10 cellular contexts compared by ENCODE assay signal in the genomic region with DNA sequence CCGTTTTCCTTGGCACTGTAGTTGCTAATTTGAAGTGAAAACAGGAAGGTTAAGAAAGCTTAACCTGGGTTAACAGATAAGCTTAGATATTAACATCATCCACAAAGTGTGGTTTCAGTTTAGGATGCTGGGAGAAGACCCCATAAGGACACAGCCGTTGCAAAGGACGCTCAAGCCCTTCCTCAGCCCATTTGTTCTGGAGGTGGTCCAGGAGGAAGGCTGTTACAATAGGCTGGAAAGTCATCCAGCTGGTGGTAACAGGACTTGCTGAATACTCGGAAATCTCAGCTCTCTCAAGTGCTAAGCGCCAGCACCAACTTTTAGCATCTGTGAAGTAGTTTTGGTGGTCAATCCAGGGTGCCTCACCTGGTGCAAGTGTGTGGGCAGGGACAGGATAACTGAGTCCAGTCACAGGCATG. TPM values are rescaled to one million over a fixed set of nuclear protein-coding genes. Genes with fewer than 3 reads are reported as not detected.
DNase-seq lines count a peak whose midpoint lies in the region; ATAC-seq, FAIRE-seq and TF ChIP-seq lines count a peak whose summit lies in the region.
"Had no signal": no experiment of that assay in that cellular context is flagged by ENCODE, and none has a peak within 500 bp of the region (broad histone marks: within the 10 kb centered on the region; RNA-seq: fewer than 3 reads in every experiment).

No MANE protein-coding gene starts in this region.

- no peak for ATAC-seq in psoas muscle
- no peak for ATAC-seq in HG02610 (IDR thresholded peaks at IDR 0.05; ENCODE audit: unreplicated experiment)

- H3K4me1 ChIP-seq in OCI-LY7 (ENCODE audit: insufficient read depth, low read length, poor library complexity, severe bottlenecking) (peaks cover 28% of the 10 kb centered on the region), endothelial cell of umbilical vein (ENCODE audit: control insufficient read depth, extremely low read depth, insufficient read depth, low read length) (peaks cover 46% of the 10 kb centered on the region), psoas muscle (peaks cover 18% of the 10 kb centered on the region)

- 14 to 21% (median 17%) methylated on average over 5 of the region's 5 CpGs for WGBS in psoas muscle, 3 donors

- no peaks in the 10 kb centered on the region for H4K20me1 ChIP-seq in OCI-LY7 (ENCODE audit: insufficient read depth, low read length)
- no peaks in the 10 kb centered on the region for H4K20me1 ChIP-seq in endothelial cell of umbilical vein (replicated peaks; ENCODE audit: control insufficient read depth, extremely low read depth, insufficient read depth, low read length)

- BruUV-seq in OCI-LY7 (replicated peaks; lab: Mats Ljungman, UMichigan) = no TSS peak
- TSS peak; percentile 14 for BruUV-seq in endothelial cell of umbilical vein (replicated peaks; lab: Mats Ljungman, UMichigan)

- dilution Hi-C loops in endothelial cell of umbilical vein (cut with MboI; ENCODE audit: extremely low pct_ligation_motif_present, low sequenced_read_pairs) = no loop called here

- DNase-seq in OCI-LY7 (ENCODE audit: low spot score) (no peak), endothelial cell of umbilical vein (ENCODE audit: low read depth, low spot score) (peak; percentile 81), psoas muscle (no peak), dedifferentiated amniotic fluid mesenchymal stem cell (ENCODE audit: extremely low spot score) (no peak), posterior vena cava (ENCODE audit: low spot score) (no peak), kidney glomerular epithelial cell (lab: John Stamatoyannopoulos, UW) (no peak)
- DNase-seq: kidney, NCI-H1436 treated with DMSO at 0.1 percent for 48 hours had no signal

- FAIRE-seq in endothelial cell of umbilical vein (lab: Jason Lieb, UNC) = peak; percentile 72
- FAIRE-seq: kidney had no signal

- no peaks in the 10 kb centered on the region for H3K9me3 ChIP-seq in OCI-LY7 (ENCODE audit: low read length)
- H3K9me3 ChIP-seq in endothelial cell of umbilical vein (replicated peaks; ENCODE audit: control insufficient read depth, insufficient read depth, low read length) = no peaks in the 10 kb centered on the region
- H3K9me3 ChIP-seq in psoas muscle = peaks cover 4% of the 10 kb centered on the region

- H3K27me3 ChIP-seq in endothelial cell of umbilical vein (ENCODE audit: control insufficient read depth in 2 of 2, insufficient read depth in 2 of 2, low read length in 2 of 2) (no peaks in the 10 kb centered on the region), psoas muscle (ENCODE audit: insufficient read depth in 3 of 3, low read length in 2 of 3) (peaks cover 0 to 11% (median 0%) of the 10 kb centered on the region in 3 donors)

- CTCF ChIA-PET in OCI-LY7 (lab: Charles Lee; ENCODE audit: unreplicated experiment) = interaction anchor here (0.6 kb wide), 1 partner anchor 247 kb away, joined by 6 read pairs; no protein-coding TSS in a partner anchor
- CTCF ChIA-PET in endothelial cell of umbilical vein (lab: Charles Lee) = interaction anchor here (1.0 to 2.4 kb wide), 4 partner anchors 8 to 55 kb away, joined by 3 to 17 read pairs (median 6); no protein-coding TSS in a partner anchor

- no peak for TF ChIP-seq POLR2A in endothelial cell of umbilical vein (IDR thresholded peaks at IDR 0.05; ENCODE audit: low read depth, low read length)

- no peaks in the 10 kb centered on the region for H3K9me1 ChIP-seq in endothelial cell of umbilical vein (replicated peaks; ENCODE audit: control insufficient read depth, extremely low read depth, insufficient read depth, low read length)

- peak overlapping the region; percentile 19; the same call in 1 of the 2 replicates for H3K4me3 ChIP-seq in GM08714 (ENCODE audit: low read length)
- H3K4me3 ChIP-seq in OCI-LY7 (ENCODE audit: low read depth, low read length, poor library complexity, severe bottlenecking) = peak overlapping the region; percentile 24
- H3K4me3 ChIP-seq in endothelial cell of umbilical vein (replicated peaks in 1 of 3; ENCODE audit: insufficient read depth in 1 of 3, low read depth in 1 of 3, low read length in 3 of 3) = peak overlapping the region in 1 of 3 experiments; percentile 55
- H3K4me3 ChIP-seq in psoas muscle = no peak overlapping the region

- intact Hi-C loops in OCI-LY7 (cut with micrococcal nuclease; ENCODE audit: unreplicated experiment) = no loop called here
- intact Hi-C loops in endothelial cell of umbilical vein (cut with micrococcal nuclease) = loop anchor here (1.0 kb wide), 1 partner anchor 39 kb away; no protein-coding TSS in a partner anchor
- intact Hi-C loops in psoas muscle (cut with DNase I) = no loop called here
- intact Hi-C loops in posterior vena cava (cut with DNase I) = no loop called here

- H3K4me2 ChIP-seq in OCI-LY7 (ENCODE audit: low read length) (peak overlapping the region; percentile 48), endothelial cell of umbilical vein (ENCODE audit: insufficient read depth, low read length) (peak overlapping the region; percentile 97)

- H2AFZ ChIP-seq in OCI-LY7 (ENCODE audit: low read length) = peak overlapping the region; percentile 21; the same call in 1 of the 2 replicates
- H2AFZ ChIP-seq in endothelial cell of umbilical vein (ENCODE audit: low read depth, low read length) = no peak overlapping the region

- H3K27ac ChIP-seq in OCI-LY7 (ENCODE audit: low read depth, low read length, poor library complexity, severe bottlenecking) = peak overlapping the region; percentile 22
- H3K27ac ChIP-seq in endothelial cell of umbilical vein (ENCODE audit: insufficient read depth, low read depth, low read length) = peak overlapping the region; percentile 93
- H3K27ac ChIP-seq in psoas muscle = peak overlapping the region; percentile 33

- TF ChIP-seq CTCF in OCI-LY7 (conservative IDR thresholded peaks at IDR 0.05; ENCODE audit: low read length) (no peak), endothelial cell of umbilical vein (IDR thresholded peaks at IDR 0.05; ENCODE audit: extremely low read depth in 1 of 2, insufficient read depth in 1 of 2, low read depth in 1 of 2, low read length in 2 of 2) (no peak), psoas muscle (IDR thresholded peaks at IDR 0.05) (no peak)

- H3K79me2 ChIP-seq in OCI-LY7 (ENCODE audit: insufficient read depth, low read depth, low read length) (no peaks in the 10 kb centered on the region; the same call in 1 of the 2 replicates), endothelial cell of umbilical vein (ENCODE audit: control insufficient read depth, insufficient read depth, low read length) (peaks cover 8% of the 10 kb centered on the region)

- H3K9me2 ChIP-seq in OCI-LY7 (ENCODE audit: insufficient read depth, low read length) = no peaks in the 10 kb centered on the region

- H3K36me3 ChIP-seq in OCI-LY7 (ENCODE audit: insufficient read depth, low read length) (no peaks in the 10 kb centered on the region), endothelial cell of umbilical vein (ENCODE audit: control insufficient read depth in 2 of 2, extremely low read depth in 1 of 2, insufficient read depth in 2 of 2, low read length in 2 of 2) (no peaks in the 10 kb centered on the region), psoas muscle (ENCODE audit: insufficient read depth in 1 of 2, low read depth in 1 of 2) (no peaks in the 10 kb centered on the region)

- peak overlapping the region; percentile 65 for H3K9ac ChIP-seq in endothelial cell of umbilical vein (replicated peaks; ENCODE audit: extremely low read depth, insufficient read depth, low read length)

- POLR2A ChIA-PET in OCI-LY7 (lab: Charles Lee) = interaction anchor here (0.9 to 1.4 kb wide), 3 partner anchors 11 to 14 kb away, joined by 3 to 6 read pairs (median 5); no protein-coding TSS in a partner anchor
- POLR2A ChIA-PET in endothelial cell of umbilical vein (lab: Charles Lee) = interaction anchor here (1.2 kb wide), 1 partner anchor 11 kb away, joined by 4 read pairs; no protein-coding TSS in a partner anchor

TF ChIP-seq in endothelial cell of umbilical vein, 7 proteins besides CTCF, POLR2A, EP300 and RAD21:
- TF ChIP-seq MAX (IDR thresholded peaks at IDR 0.05; ENCODE audit: insufficient read depth, insufficient read length) (no peak), POLR2AphosphoS5 (IDR thresholded peaks at IDR 0.05; ENCODE audit: insufficient read depth, low read depth, low read length) (peak; percentile 18), GATA2 (IDR thresholded peaks at IDR 0.05; ENCODE audit: insufficient read depth, insufficient read length, low read depth, low read length) (peak; percentile 64)

RNA-seq across cellular contexts. Expression of gene CHST7, which starts 14.2 kb away (rescaled TPM):
- 5.3 and 7.5 TPM in 2 replicates for total RNA-seq in OCI-LY7 (2014; rRNA removed; shearing (Covaris generic))
- total RNA-seq in OCI-LY7 (2022) (2.0 and 2.8 TPM in 2 replicates), endothelial cell of umbilical vein (9.8 and 11.2 TPM in 2 replicates), psoas muscle (1 to 10 TPM; 1.6 to 2.9 (median 2.2) TPM), posterior vena cava (1 to 10 TPM; 6.0 to 7.3 TPM)
- polyA plus RNA-seq in endothelial cell of umbilical vein (4.5 and 5.2 TPM in 2 replicates), psoas muscle (1 to 10 TPM; 1.6 to 9.9 (median 1.6) TPM)
- polyA plus RNA-seq in endothelial cell of umbilical vein (2011; cell fraction: cytosol; rRNA removed) = 2.5 and 3.7 TPM in 2 replicates
- polyA plus RNA-seq in endothelial cell of umbilical vein (2011; cell fraction: nucleus; rRNA removed) = 1.2 and 1.6 TPM in 2 replicates
- polyA plus RNA-seq in endothelial cell of umbilical vein (2012) = 5.2 and 9.5 TPM in 2 replicates
- 2.3 and 3.7 TPM in 2 replicates for polyA minus RNA-seq in endothelial cell of umbilical vein
- polyA minus RNA-seq in endothelial cell of umbilical vein (2011; cell fraction: cytosol; rRNA and poly(A)+ RNA removed) = 0.51 TPM
- 1.9 and 3.0 TPM in 2 replicates for polyA minus RNA-seq in endothelial cell of umbilical vein (2011; cell fraction: nucleus; rRNA and poly(A)+ RNA removed)

RNA-seq across cellular contexts. Expression of gene ZNF674, which starts 42.5 kb away (rescaled TPM):
- total RNA-seq in OCI-LY7 (2014; rRNA removed; shearing (Covaris generic)) = 5.4 and 9.8 TPM in 2 replicates
- total RNA-seq in OCI-LY7 (2022) (3.6 and 5.5 TPM in 2 replicates), endothelial cell of umbilical vein (5.7 and 6.7 TPM in 2 replicates), psoas muscle (1 to 10 TPM; 2.4 to 3.2 (median 2.5) TPM), posterior vena cava (1 to 10 TPM; 4.6 to 5.6 TPM)
- polyA plus RNA-seq in endothelial cell of umbilical vein (2.3 and 2.5 TPM in 2 replicates), psoas muscle (1 to 10 TPM; 1.3 to 2.8 (median 1.5) TPM)
- 2.0 and 2.4 TPM in 2 replicates for polyA plus RNA-seq in endothelial cell of umbilical vein (2011; cell fraction: cytosol; rRNA removed)
- polyA plus RNA-seq in endothelial cell of umbilical vein (2011; cell fraction: nucleus; rRNA removed) = 7.8 TPM in 2 replicates
- 2.7 and 3.3 TPM in 2 replicates for polyA plus RNA-seq in endothelial cell of umbilical vein (2012)
- polyA minus RNA-seq in endothelial cell of umbilical vein = 10.4 and 10.9 TPM in 2 replicates
- polyA minus RNA-seq in endothelial cell of umbilical vein (2011; cell fraction: cytosol; rRNA and poly(A)+ RNA removed) = 3.5 TPM
- polyA minus RNA-seq in endothelial cell of umbilical vein (2011; cell fraction: nucleus; rRNA and poly(A)+ RNA removed) = 10.9 and 11.3 TPM in 2 replicates

Comparison
In these comparisons a context has a peak if more than half of its experiments do, and no peak if none do; other contexts are left out.
1. H3K27ac ChIP-seq: peak in every context shown above with its lines; median percentile 93 in endothelial cell of umbilical vein; 33 in psoas muscle; 22 in OCI-LY7.